ENCODE assay signal across 26 cellular contexts in the genomic region with DNA sequence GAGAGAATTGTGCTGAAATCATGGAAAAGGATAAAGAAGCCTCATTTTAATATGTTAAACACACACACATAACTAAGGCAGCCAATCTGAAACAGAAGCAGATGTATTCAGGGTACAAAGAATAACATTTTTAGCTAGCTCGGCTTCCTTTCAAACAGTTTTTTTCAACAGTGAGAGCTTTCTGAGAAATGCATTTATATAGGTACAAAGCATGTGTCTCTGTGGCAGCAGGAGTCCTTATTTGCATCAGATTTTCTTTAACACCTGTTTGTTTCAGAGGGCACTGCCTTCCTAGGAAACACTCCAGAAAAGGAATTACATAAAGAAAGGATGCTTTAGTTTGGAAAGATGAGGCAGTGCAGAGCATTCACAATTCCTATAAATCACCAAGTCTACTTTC.
"Had no signal": no experiment of that assay in that cellular context is flagged by ENCODE, and none has a peak within 500 bp of the region (broad histone marks: within the 10 kb centered on the region; RNA-seq: fewer than 3 reads in every experiment).

No MANE protein-coding gene starts in this region.

- H3K27me3 ChIP-seq: breast epithelium, esophagus squamous epithelium, heart right ventricle, pancreas, sigmoid colon, testis, uterus had no signal

- ATAC-seq: activated CD8-positive, alpha-beta T cell treated with anti-CD3 and anti-CD28 coated beads for 36 hours; activated naive CD4-positive, alpha-beta T cell treated with anti-CD3 and anti-CD28 coated beads, Interleukin-2, amount 50 U/mL, for 72 hours; activated T-cell treated with anti-CD3 and anti-CD28 coated beads, Interleukin-2, amount 50 U/mL, for 4 hours; activated T-helper 17 cell treated with anti-CD3 and anti-CD28 coated beads, Interleukin-2, amount 50 U/mL, for 72 hours; heart right ventricle; left cardiac atrium; left ventricle myocardium superior; pancreas; psoas muscle had no signal

- H3K4me3 ChIP-seq: breast epithelium, esophagus squamous epithelium, heart right ventricle, pancreas, psoas muscle, sigmoid colon, testis, uterus had no signal

- H3K36me3 Mint-ChIP-seq: activated naive CD4-positive, alpha-beta T cell treated with anti-CD3 and anti-CD28 coated beads, Interleukin-2, amount 50 U/mL, for 72 hours had no signal

- H3K27me3 Mint-ChIP-seq: dendritic cell treated with granulocyte-macrophage colony-stimulating factor and Interleukin-4, amounts not matched to agents 40 ng/mL and 50 ng/mL, for 4 days had no signal

- H3K9me3 ChIP-seq: breast epithelium, esophagus squamous epithelium, pancreas, psoas muscle, sigmoid colon, testis, uterus had no signal

- H3K27ac ChIP-seq: breast epithelium, epithelial cell of prostate, esophagus squamous epithelium, heart right ventricle, pancreas, psoas muscle, sigmoid colon, testis, uterus had no signal

- DNase-seq: activated CD4-positive, alpha-beta T cell treated with anti-CD3 and anti-CD28 coated beads, Interleukin-2, amount 50 U/mL, for 1 hour; activated CD8-positive, alpha-beta T cell treated with anti-CD3 and anti-CD28 coated beads for 36 hours; activated T-cell treated with anti-CD3 and anti-CD28 coated beads, Interleukin-2, amount 50 U/mL, for 4 hours; central memory CD4-positive, alpha-beta T cell; effector CD8-positive, alpha-beta T cell; esophagus squamous epithelium; foreskin melanocyte; heart right ventricle; islet precursor cell; left cardiac atrium; left ventricle myocardium superior; pancreas; psoas muscle; sigmoid colon; small intestine; stimulated activated naive CD4-positive, alpha-beta T cell; T-helper 2 cell; testis; trophoblast cell; uterus had no signal

- H3K36me3 ChIP-seq: breast epithelium, esophagus squamous epithelium, heart right ventricle, pancreas, sigmoid colon, uterus had no signal

- H3K9me3 Mint-ChIP-seq: activated CD8-positive, alpha-beta T cell treated with anti-CD3 and anti-CD28 coated beads for 36 hours; activated T-cell treated with anti-CD3 and anti-CD28 coated beads, Interleukin-2, amount 50 U/mL, for 4 hours; activated T-helper 17 cell treated with anti-CD3 and anti-CD28 coated beads, Interleukin-2, amount 50 U/mL, for 72 hours; nephron had no signal

- H3K27ac Mint-ChIP-seq: activated CD8-positive, alpha-beta T cell treated with anti-CD3 and anti-CD28 coated beads for 36 hours; activated naive CD4-positive, alpha-beta T cell treated with anti-CD3 and anti-CD28 coated beads, Interleukin-2, amount 50 U/mL, for 72 hours; activated T-helper 17 cell treated with anti-CD3 and anti-CD28 coated beads, Interleukin-2, amount 50 U/mL, for 72 hours; dendritic cell treated with granulocyte-macrophage colony-stimulating factor and Interleukin-4, amounts not matched to agents 40 ng/mL and 50 ng/mL, for 4 days; nephron had no signal

- H3K4me3 Mint-ChIP-seq: activated CD8-positive, alpha-beta T cell treated with anti-CD3 and anti-CD28 coated beads for 36 hours; activated T-cell treated with anti-CD3 and anti-CD28 coated beads, Interleukin-2, amount 50 U/mL, for 4 hours; activated T-helper 17 cell treated with anti-CD3 and anti-CD28 coated beads, Interleukin-2, amount 50 U/mL, for 72 hours; dendritic cell treated with granulocyte-macrophage colony-stimulating factor and Interleukin-4, amounts not matched to agents 40 ng/mL and 50 ng/mL, for 4 days; nephron had no signal

- H3K4me1 Mint-ChIP-seq: activated T-helper 17 cell treated with anti-CD3 and anti-CD28 coated beads, Interleukin-2, amount 50 U/mL, for 72 hours; nephron had no signal

- H3K4me1 ChIP-seq: breast epithelium, esophagus squamous epithelium, heart right ventricle, pancreas, psoas muscle, testis, uterus had no signal
